Comparison of ENCODE assay signal across 8 cellular contexts in the genomic region with DNA sequence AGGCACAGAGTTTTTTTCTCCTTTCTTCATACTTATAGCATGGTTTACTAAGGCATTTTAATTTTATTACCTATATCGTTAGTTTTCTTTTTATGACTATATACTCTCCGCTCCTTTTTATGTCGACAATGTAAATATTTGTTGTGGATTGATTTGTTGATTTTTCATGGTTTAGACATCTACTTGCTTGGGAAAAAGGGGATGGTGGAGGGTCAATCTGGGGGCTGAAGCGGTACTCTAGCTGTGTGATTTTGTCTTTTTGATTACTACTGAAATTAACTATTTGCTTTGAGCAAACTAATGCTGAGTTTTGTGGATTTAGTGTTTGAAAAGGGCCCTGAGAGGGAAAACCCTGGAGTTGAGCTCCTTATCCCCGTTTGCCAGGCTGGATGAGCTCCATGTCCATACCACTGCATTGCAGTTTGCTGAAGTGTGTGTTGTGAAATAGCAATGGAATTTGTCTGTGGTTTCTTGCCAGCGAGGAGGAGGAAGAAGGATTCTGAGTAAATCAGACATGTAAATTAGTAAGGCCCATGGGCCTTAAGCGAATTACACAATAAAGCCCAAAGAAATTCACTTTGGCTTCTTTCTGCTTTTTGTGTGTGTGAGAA.
DNase-seq lines count a peak whose midpoint lies in the region; ATAC-seq and TF ChIP-seq lines count a peak whose summit lies in the region.

No MANE protein-coding gene starts in this region.

- peak overlapping the region; percentile 36 for H3K9ac ChIP-seq in Karpas-422 (ENCODE audit: low read length)

- TF ChIP-seq POLR2A in body of pancreas (IDR thresholded peaks at IDR 0.05) (no peak), erythroblast (IDR thresholded peaks at IDR 0.05; ENCODE audit: low read length) (no peak)

- peaks cover 100% of the 10 kb centered on the region for H3K79me2 ChIP-seq in Karpas-422 (ENCODE audit: low read length)

- peak overlapping the region in 1 of 7 donors; percentile 10 for H3K27ac Mint-ChIP-seq in CD4-positive, alpha-beta memory T cell

- H3K9me3 ChIP-seq in Karpas-422 (ENCODE audit: low read length) (no peaks in the 10 kb centered on the region), body of pancreas (no peaks in the 10 kb centered on the region), lower lobe of right lung (no peaks in the 10 kb centered on the region)
- no peaks in the 10 kb centered on the region for H3K9me3 ChIP-seq in CD4-positive, alpha-beta memory T cell (ENCODE audit: control insufficient read depth in 1 of 2, low read length in 2 of 2)

- H2AFZ ChIP-seq in Karpas-422 (ENCODE audit: low read length) = no peak overlapping the region

- H3K4me3 Mint-ChIP-seq in CD4-positive, alpha-beta memory T cell = no peak overlapping the region

- H3K36me3 Mint-ChIP-seq in CD4-positive, alpha-beta memory T cell = no peaks in the 10 kb centered on the region

- TF ChIP-seq CTCF in body of pancreas (IDR thresholded peaks at IDR 0.05) (no peak), lower lobe of right lung (IDR thresholded peaks at IDR 0.05) (no peak)

- intact Hi-C loops in body of pancreas (cut with DNase I) (no loop called here), lower lobe of right lung (cut with DNase I) (no loop called here)
- intact Hi-C loops in CD4-positive, alpha-beta memory T cell (cut with micrococcal nuclease) = no loop called here

- peak overlapping the region; percentile 63 for H3K4me2 ChIP-seq in Karpas-422 (ENCODE audit: low read depth, low read length, poor library complexity, severe bottlenecking)

- peaks cover 17 to 30% (median 26%) of the 10 kb centered on the region in 4 donors for H3K4me1 Mint-ChIP-seq in CD4-positive, alpha-beta memory T cell

- H3K9me2 ChIP-seq in Karpas-422 (replicated peaks; ENCODE audit: insufficient read depth, low read length) = no peaks in the 10 kb centered on the region

- peak overlapping the region; percentile 33 for H3K4me3 ChIP-seq in Karpas-422 (ENCODE audit: low read length)
- no peak overlapping the region for H3K4me3 ChIP-seq in body of pancreas
- no peak overlapping the region for H3K4me3 ChIP-seq in lower lobe of right lung
- H3K4me3 ChIP-seq in CD4-positive, alpha-beta memory T cell (ENCODE audit: low read length in 2 of 2) = no peak overlapping the region

- DNase-seq in AG08395 (ENCODE audit: low spot score) (peak; percentile 81), Karpas-422 (peak; percentile 76), body of pancreas (peak; percentile 28 to 67 (median 46)), lower lobe of right lung (no peak), hypothalamus (lab: John Stamatoyannopoulos, UW) (no peak), NCI-H2107 (lab: John Stamatoyannopoulos, UW) (no peak), erythroblast (lab: John Stamatoyannopoulos, UW) (no peak)
- DNase-seq in CD4-positive, alpha-beta memory T cell = no peak

- H3K4me1 ChIP-seq in Karpas-422 (ENCODE audit: low read length) (peaks cover 82% of the 10 kb centered on the region), body of pancreas (peaks cover 73% of the 10 kb centered on the region), lower lobe of right lung (peaks cover 80% of the 10 kb centered on the region)
- H3K4me1 ChIP-seq in CD4-positive, alpha-beta memory T cell (ENCODE audit: insufficient read depth, low read length) = peaks cover 5% of the 10 kb centered on the region

- 14 to 20% methylated on average over 7 of the region's 7 CpGs for WGBS in body of pancreas, 2 donors

- CTCF ChIA-PET in CD4-positive, alpha-beta memory T cell (lab: Charles Lee; ENCODE audit: partially characterized antibody) = no interaction called here

- no peaks in the 10 kb centered on the region for H3K9me3 Mint-ChIP-seq in CD4-positive, alpha-beta memory T cell

- H3K27me3 ChIP-seq in Karpas-422 (ENCODE audit: low read length) (no peaks in the 10 kb centered on the region), body of pancreas (no peaks in the 10 kb centered on the region), lower lobe of right lung (ENCODE audit: low read depth) (no peaks in the 10 kb centered on the region)
- H3K27me3 ChIP-seq in CD4-positive, alpha-beta memory T cell (ENCODE audit: insufficient read depth, low read length) = no peaks in the 10 kb centered on the region

- POLR2A ChIA-PET in CD4-positive, alpha-beta memory T cell (lab: Charles Lee; ENCODE audit: partially characterized antibody) = no interaction called here

- no peaks in the 10 kb centered on the region for H4K20me1 ChIP-seq in Karpas-422 (ENCODE audit: insufficient read depth, low read depth, low read length)

- peak overlapping the region; percentile 71 for H3K27ac ChIP-seq in Karpas-422 (ENCODE audit: low read length)
- H3K27ac ChIP-seq in body of pancreas = peak overlapping the region; percentile 36 to 65 (median 57)
- no peak overlapping the region for H3K27ac ChIP-seq in lower lobe of right lung
- no peak overlapping the region for H3K27ac ChIP-seq in CD4-positive, alpha-beta memory T cell (ENCODE audit: low read depth, low read length)

- ATAC-seq in body of pancreas = peak; percentile 58
- ATAC-seq in lower lobe of right lung = peak; percentile 82

- H3K27me3 Mint-ChIP-seq in CD4-positive, alpha-beta memory T cell = no peaks in the 10 kb centered on the region

- no peaks in the 10 kb centered on the region for H3K36me3 ChIP-seq in Karpas-422 (ENCODE audit: insufficient read depth, low read length)
- H3K36me3 ChIP-seq in body of pancreas (replicated peaks in 1 of 2; ENCODE audit: insufficient read depth in 1 of 2, low read depth in 2 of 2) = no peaks in the 10 kb centered on the region
- no peaks in the 10 kb centered on the region for H3K36me3 ChIP-seq in lower lobe of right lung
- no peaks in the 10 kb centered on the region for H3K36me3 ChIP-seq in CD4-positive, alpha-beta memory T cell (ENCODE audit: insufficient read depth, low read length)

Comparison
In these comparisons a context has a peak if more than half of its experiments do, and no peak if none do; other contexts are left out.
1. DNase-seq: peak in AG08395 (single experiment), Karpas-422 (single experiment) and body of pancreas (4 of 4); none in lower lobe of right lung (single experiment), hypothalamus (0 of 51), CD4-positive, alpha-beta memory T cell (0 of 5), NCI-H2107 (single experiment) and erythroblast (0 of 2).
2. H3K27ac ChIP-seq: peak in Karpas-422 (single experiment) and body of pancreas (4 of 4); none in lower lobe of right lung (single experiment) and CD4-positive, alpha-beta memory T cell (single experiment).